Comparison of ENCODE assay signal across 8 cellular contexts in genomic region chr6:117483004-117483644, GRCh38. TPM values are rescaled to one million over a fixed set of nuclear protein-coding genes. Genes with fewer than 3 reads are reported as not detected.
DNase-seq lines count a peak whose midpoint lies in the region; ATAC-seq and TF ChIP-seq lines count a peak whose summit lies in the region.

No MANE protein-coding gene starts in this region.

- peak overlapping the region; percentile 76 for H3K27ac ChIP-seq in osteoblast (ENCODE audit: low read depth, low read length)

- peaks cover 0 to 11% of the 10 kb centered on the region in 2 donors for H3K36me3 Mint-ChIP-seq in activated naive CD4-positive, alpha-beta T cell treated with anti-CD3 and anti-CD28 coated beads, Interleukin-2, amount 50 U/mL, for 72 hours

- peaks cover 0 to 3% of the 10 kb centered on the region in 2 donors for H3K9me3 Mint-ChIP-seq in activated naive CD4-positive, alpha-beta T cell treated with anti-CD3 and anti-CD28 coated beads, Interleukin-2, amount 50 U/mL, for 72 hours

- peak overlapping the region in 1 of 2 donors; percentile 15 for H3K27ac Mint-ChIP-seq in activated naive CD4-positive, alpha-beta T cell treated with anti-CD3 and anti-CD28 coated beads, Interleukin-2, amount 50 U/mL, for 72 hours

- ATAC-seq in HG02840 (IDR thresholded peaks at IDR 0.05; ENCODE audit: low FRiP score, unreplicated experiment) (peak; percentile 15), Right ventricle myocardium superior (ENCODE audit: poor library complexity) (peak; percentile 83), GM18861 (IDR thresholded peaks at IDR 0.05; ENCODE audit: unreplicated experiment) (no peak)
- peak in 1 of 2 donors; percentile 32 for ATAC-seq in activated naive CD4-positive, alpha-beta T cell treated with anti-CD3 and anti-CD28 coated beads, Interleukin-2, amount 50 U/mL, for 72 hours

- H3K27me3 ChIP-seq in osteoblast (ENCODE audit: insufficient read depth, low read length), result no peaks in the 10 kb centered on the region

- intact Hi-C loops in Right ventricle myocardium superior (cut with DNase I), result no loop called here

- H3K79me2 ChIP-seq in osteoblast (ENCODE audit: insufficient read depth, low read length), result peaks cover 46% of the 10 kb centered on the region

- peak overlapping the region; percentile 83 for H2AFZ ChIP-seq in osteoblast (ENCODE audit: low read length)

- peak; percentile 3 for DNase-seq in activated CD4-positive, alpha-beta T cell treated with anti-CD3 and anti-CD28 coated beads for 4 hours
- no peak for DNase-seq in activated CD4-positive, alpha-beta T cell treated with anti-CD3 and anti-CD28 coated beads for 1 hour
- DNase-seq in NCI-H69 (lab: John Stamatoyannopoulos, UW) (peak; percentile 29), Right ventricle myocardium superior (peak; percentile 77), osteoblast (ENCODE audit: insufficient read length, low spot score, missing footprints) (peak; percentile 89)
- peak; percentile 13 to 57 for DNase-seq in activated naive CD4-positive, alpha-beta T cell treated with anti-CD3 and anti-CD28 coated beads, Interleukin-2, amount 50 U/mL, for 72 hours (ENCODE audit: low spot score in 2 of 2)

- peak overlapping the region; percentile 91 for H3K4me3 ChIP-seq in osteoblast (ENCODE audit: insufficient read depth, low read length)

- H4K20me1 ChIP-seq in osteoblast (ENCODE audit: insufficient read depth, low read length), result no peaks in the 10 kb centered on the region

- peaks cover 24% of the 10 kb centered on the region for H3K36me3 ChIP-seq in osteoblast (ENCODE audit: insufficient read depth, low read length)

- peaks cover 31% of the 10 kb centered on the region for H3K4me1 ChIP-seq in osteoblast (ENCODE audit: insufficient read depth, low read length)

- H3K9me3 ChIP-seq in osteoblast (ENCODE audit: low read depth, low read length), result no peaks in the 10 kb centered on the region

- H3K4me2 ChIP-seq in osteoblast (ENCODE audit: insufficient read depth, low read length), result peak overlapping the region; percentile 87

- TF ChIP-seq CTCF in osteoblast (IDR thresholded peaks at IDR 0.05; ENCODE audit: extremely low read depth, low read depth, low read length), result no peak

RNA-seq across cellular contexts. Expression of gene DCBLD1, which starts 0.7 kb away (rescaled TPM):
- total RNA-seq in activated naive CD4-positive, alpha-beta T cell treated with anti-CD3 and anti-CD28 coated beads, Interleukin-2, amount 50 U/mL, for 72 hours, result 1 to 10 TPM; 1.0 to 3.1 TPM
- total RNA-seq in Right ventricle myocardium superior, result 6.7 TPM
- total RNA-seq in osteoblast, result 22.1 and 29.7 TPM in 2 replicates

RNA-seq across cellular contexts. Expression of gene ROS1, which starts 57.4 kb away (rescaled TPM):
- total RNA-seq in activated naive CD4-positive, alpha-beta T cell treated with anti-CD3 and anti-CD28 coated beads, Interleukin-2, amount 50 U/mL, for 72 hours, result not detected
- total RNA-seq in Right ventricle myocardium superior (0.11 TPM), osteoblast (0.59 and 1.4 TPM in 2 replicates)
